11 cellular contexts compared by ENCODE assay signal in the genomic region with DNA sequence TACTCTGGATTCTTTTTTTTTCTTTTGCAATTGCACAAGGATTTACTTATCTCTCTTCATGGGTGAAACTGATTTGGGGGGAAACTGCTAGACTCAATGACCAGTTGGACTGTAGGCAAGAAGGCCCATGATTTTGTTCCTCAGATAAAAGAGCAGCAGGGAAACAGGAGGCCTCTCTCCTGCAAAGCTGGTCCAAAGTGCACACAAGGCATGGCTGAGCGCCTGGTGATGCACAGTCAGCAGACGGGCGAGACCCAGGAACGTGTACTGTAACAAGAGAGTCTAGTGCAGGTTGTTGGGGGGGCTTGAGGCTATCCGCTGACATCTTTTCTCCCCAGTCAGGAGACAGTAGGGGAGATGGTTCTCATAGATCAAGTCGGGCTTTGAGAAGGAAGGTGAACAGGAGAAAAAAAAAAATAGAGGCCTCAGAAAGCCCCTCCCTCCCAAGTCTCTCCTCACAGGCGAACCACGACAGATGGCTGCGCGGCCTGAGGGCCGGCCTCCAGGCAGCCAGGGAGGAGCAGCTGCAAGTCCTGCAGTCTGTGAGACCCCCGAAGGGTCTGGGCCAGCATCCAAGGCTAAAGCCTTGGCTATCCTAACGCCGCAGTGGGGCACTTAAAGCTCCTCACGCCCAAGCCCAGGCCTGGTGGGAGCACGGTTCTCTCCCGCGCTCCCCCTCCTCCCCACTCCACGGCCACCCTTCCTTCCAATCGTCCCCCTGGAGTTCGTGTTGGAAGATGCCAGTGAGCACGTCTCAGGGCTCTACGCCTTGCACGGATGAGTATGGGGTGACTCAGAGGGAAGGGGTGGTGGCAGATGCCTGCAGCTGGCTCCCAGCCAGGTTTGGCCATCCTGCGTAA.
DNase-seq lines count a peak whose midpoint lies in the region; ATAC-seq and TF ChIP-seq lines count a peak whose summit lies in the region.
"Had no signal": no experiment of that assay in that cellular context is flagged by ENCODE, and none has a peak within 500 bp of the region (broad histone marks: within the 10 kb centered on the region; RNA-seq: fewer than 3 reads in every experiment).

No MANE protein-coding gene starts in this region.

- CTCF ChIA-PET in GM10248 (lab: Yijun Ruan, JAX), result no interaction called here

- peak; percentile 88 for ATAC-seq in SK-N-SH treated with all-trans-retinoic acid at 6 μM for 48 hours
- ATAC-seq in left colon, result peak; percentile 74
- ATAC-seq in GM19463 (IDR thresholded peaks at IDR 0.05; ENCODE audit: unreplicated experiment), result no peak
- ATAC-seq: activated T-helper 17 cell treated with anti-CD3 and anti-CD28 coated beads, Interleukin-2, amount 50 U/mL, for 72 hours had no signal

- intact Hi-C loops in left colon (cut with DNase I, micrococcal nuclease), result no loop called here

- TF ChIP-seq CTCF in GM10248 (IDR thresholded peaks at IDR 0.05; ENCODE audit: control extremely low read depth, extremely low read depth, low read depth, missing control alignments), result no peak

- DNase-seq in A172 (ENCODE audit: low spot score) (peak; percentile 82), HK-2 (ENCODE audit: unreplicated experiment) (peak; percentile 85), left colon (no peak), ecto neural progenitor cell (ENCODE audit: low spot score) (no peak), GM10248 (ENCODE audit: extremely low spot score) (no peak)
- DNase-seq in stimulated activated CD4-positive, alpha-beta T cell treated with anti-CD3 and anti-CD28 coated beads, Interleukin-2, amount 100 ng/mL, for 48 hours, result no peak
- DNase-seq: effector memory CD4-positive, alpha-beta T cell; NCI-H510A had no signal

- POLR2A ChIA-PET in GM10248 (lab: Yijun Ruan, JAX), result no interaction called here

TF ChIP-seq in SK-N-SH treated with all-trans-retinoic acid at 6 μM for 48 hours, 23 proteins besides CTCF, POLR2A, EP300 and RAD21:
- TF ChIP-seq ZC3H10 (CRISPR knock-in tag; IDR thresholded peaks at IDR 0.05) (no peak), TOX (CRISPR knock-in tag; IDR thresholded peaks at IDR 0.05; ENCODE audit: borderline replicate concordance) (no peak), ZNF565 (CRISPR knock-in tag; conservative IDR thresholded peaks at IDR 0.05; ENCODE audit: low read depth) (no peak), RARB (CRISPR knock-in tag; IDR thresholded peaks at IDR 0.05) (no peak), ZFP3 (CRISPR knock-in tag; IDR thresholded peaks at IDR 0.05) (no peak), GLIS3 (CRISPR knock-in tag; IDR thresholded peaks at IDR 0.05) (no peak)
- TF ChIP-seq, protein P1, sequence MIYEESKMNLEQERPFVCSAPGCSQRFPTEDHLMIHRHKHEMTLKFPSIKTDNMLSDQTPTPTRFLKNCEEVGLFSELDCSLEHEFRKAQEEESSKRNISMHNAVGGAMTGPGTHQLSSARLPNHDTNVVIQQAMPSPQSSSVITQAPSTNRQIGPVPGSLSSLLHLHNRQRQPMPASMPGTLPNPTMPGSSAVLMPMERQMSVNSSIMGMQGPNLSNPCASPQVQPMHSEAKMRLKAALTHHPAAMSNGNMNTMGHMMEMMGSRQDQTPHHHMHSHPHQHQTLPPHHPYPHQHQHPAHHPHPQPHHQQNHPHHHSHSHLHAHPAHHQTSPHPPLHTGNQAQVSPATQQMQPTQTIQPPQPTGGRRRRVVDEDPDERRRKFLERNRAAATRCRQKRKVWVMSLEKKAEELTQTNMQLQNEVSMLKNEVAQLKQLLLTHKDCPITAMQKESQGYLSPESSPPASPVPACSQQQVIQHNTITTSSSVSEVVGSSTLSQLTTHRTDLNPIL (CRISPR knock-in tag; IDR thresholded peaks at IDR 0.05; ENCODE audit: low read depth), result no peak
- TF ChIP-seq, protein P2, sequence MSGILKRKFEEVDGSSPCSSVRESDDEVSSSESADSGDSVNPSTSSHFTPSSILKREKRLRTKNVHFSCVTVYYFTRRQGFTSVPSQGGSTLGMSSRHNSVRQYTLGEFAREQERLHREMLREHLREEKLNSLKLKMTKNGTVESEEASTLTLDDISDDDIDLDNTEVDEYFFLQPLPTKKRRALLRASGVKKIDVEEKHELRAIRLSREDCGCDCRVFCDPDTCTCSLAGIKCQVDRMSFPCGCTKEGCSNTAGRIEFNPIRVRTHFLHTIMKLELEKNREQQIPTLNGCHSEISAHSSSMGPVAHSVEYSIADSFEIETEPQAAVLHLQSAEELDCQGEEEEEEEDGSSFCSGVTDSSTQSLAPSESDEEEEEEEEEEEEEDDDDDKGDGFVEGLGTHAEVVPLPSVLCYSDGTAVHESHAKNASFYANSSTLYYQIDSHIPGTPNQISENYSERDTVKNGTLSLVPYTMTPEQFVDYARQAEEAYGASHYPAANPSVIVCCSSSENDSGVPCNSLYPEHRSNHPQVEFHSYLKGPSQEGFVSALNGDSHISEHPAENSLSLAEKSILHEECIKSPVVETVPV (CRISPR knock-in tag; IDR thresholded peaks at IDR 0.05), result no peak
- TF ChIP-seq, protein P3, sequence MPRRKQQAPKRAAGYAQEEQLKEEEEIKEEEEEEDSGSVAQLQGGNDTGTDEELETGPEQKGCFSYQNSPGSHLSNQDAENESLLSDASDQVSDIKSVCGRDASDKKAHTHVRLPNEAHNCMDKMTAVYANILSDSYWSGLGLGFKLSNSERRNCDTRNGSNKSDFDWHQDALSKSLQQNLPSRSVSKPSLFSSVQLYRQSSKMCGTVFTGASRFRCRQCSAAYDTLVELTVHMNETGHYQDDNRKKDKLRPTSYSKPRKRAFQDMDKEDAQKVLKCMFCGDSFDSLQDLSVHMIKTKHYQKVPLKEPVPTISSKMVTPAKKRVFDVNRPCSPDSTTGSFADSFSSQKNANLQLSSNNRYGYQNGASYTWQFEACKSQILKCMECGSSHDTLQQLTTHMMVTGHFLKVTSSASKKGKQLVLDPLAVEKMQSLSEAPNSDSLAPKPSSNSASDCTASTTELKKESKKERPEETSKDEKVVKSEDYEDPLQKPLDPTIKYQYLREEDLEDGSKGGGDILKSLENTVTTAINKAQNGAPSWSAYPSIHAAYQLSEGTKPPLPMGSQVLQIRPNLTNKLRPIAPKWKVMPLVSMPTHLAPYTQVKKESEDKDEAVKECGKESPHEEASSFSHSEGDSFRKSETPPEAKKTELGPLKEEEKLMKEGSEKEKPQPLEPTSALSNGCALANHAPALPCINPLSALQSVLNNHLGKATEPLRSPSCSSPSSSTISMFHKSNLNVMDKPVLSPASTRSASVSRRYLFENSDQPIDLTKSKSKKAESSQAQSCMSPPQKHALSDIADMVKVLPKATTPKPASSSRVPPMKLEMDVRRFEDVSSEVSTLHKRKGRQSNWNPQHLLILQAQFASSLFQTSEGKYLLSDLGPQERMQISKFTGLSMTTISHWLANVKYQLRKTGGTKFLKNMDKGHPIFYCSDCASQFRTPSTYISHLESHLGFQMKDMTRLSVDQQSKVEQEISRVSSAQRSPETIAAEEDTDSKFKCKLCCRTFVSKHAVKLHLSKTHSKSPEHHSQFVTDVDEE (CRISPR knock-in tag; IDR thresholded peaks at IDR 0.05), result no peak

Comparison
In these comparisons a context has a peak if more than half of its experiments do, and no peak if none do; other contexts are left out.
1. DNase-seq: peak in A172 (single experiment) and HK-2 (single experiment); none in left colon (0 of 2), stimulated activated CD4-positive, alpha-beta T cell treated with anti-CD3 and anti-CD28 coated beads, Interleukin-2, amount 100 ng/mL, for 48 hours (0 of 2), ecto neural progenitor cell (single experiment) and GM10248 (single experiment).